13 cellular contexts compared by ENCODE assay signal in the genomic region with DNA sequence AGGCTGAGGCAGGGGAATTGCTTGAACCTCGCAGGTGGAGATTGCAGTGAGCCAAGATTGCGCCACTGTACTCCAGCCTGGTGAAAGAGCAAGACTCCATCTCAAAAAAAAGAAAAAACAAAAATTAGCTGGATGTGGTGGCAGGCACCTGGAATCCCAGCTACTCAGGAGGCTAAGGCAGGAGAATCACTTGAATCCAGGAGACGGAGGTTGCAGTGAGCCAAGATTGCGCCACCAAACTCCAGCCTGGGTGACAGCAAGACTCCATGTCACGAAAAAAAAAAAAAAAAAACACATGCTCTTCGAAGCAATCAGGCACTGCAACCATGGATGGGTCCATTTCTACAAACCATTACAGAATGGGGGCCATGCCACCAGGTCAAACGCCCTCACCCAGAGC. TPM values are rescaled to one million over a fixed set of nuclear protein-coding genes. Genes with fewer than 3 reads are reported as not detected.
DNase-seq lines count a peak whose midpoint lies in the region; ATAC-seq, FAIRE-seq and TF ChIP-seq lines count a peak whose summit lies in the region.
"Not testable (repeated sequence)": the region's sequence is repeated elsewhere in the genome, so short reads cannot be mapped to it uniquely, and the experiment has no call there.
"Had no signal": no experiment of that assay in that cellular context is flagged by ENCODE, and none has a peak within 500 bp of the region (broad histone marks: within the 10 kb centered on the region; RNA-seq: fewer than 3 reads in every experiment).

No MANE protein-coding gene starts in this region.

- peak overlapping the region in 5 of 11 experiments; percentile 81 to 87 (median 85); a peak in 4 of 22 replicates for H3K9ac ChIP-seq in BLaER1 treated with 17β-estradiol and CSF1 and Interleukin-3, amounts not matched to agents 10 nM and 100 nM
- H3K9ac ChIP-seq in PC-3 (ENCODE audit: low read length) = peak overlapping the region; percentile 24; the same call in 1 of the 2 replicates
- peak overlapping the region; percentile 91; a peak in 3 of 4 replicates for H3K9ac ChIP-seq in K562 (ENCODE audit: insufficient read depth in 1 of 2, low read depth in 2 of 2, low read length in 2 of 2)

- FAIRE-seq in K562 (lab: Jason Lieb, UNC) = not testable (repeated sequence)

- H4K20me1 ChIP-seq in BLaER1 treated with 17β-estradiol and CSF1 and Interleukin-3, amounts not matched to agents 10 nM and 100 nM = peaks cover 0 to 53% (median 15%) of the 10 kb centered on the region in 11 experiments; a peak in 15 of 22 replicates
- H4K20me1 ChIP-seq in PC-3 (ENCODE audit: low read length); K562 (replicated peaks; ENCODE audit: control insufficient read depth, insufficient read depth, low read length): not testable (repeated sequence)

- TF ChIP-seq EP300 in K562 (IDR thresholded peaks at IDR 0.05; ENCODE audit: low read length) = not testable (repeated sequence)

- TF ChIP-seq CTCF in PC-3 (conservative IDR thresholded peaks at IDR 0.05; ENCODE audit: low read depth, low read length); activated CD8-positive, alpha-beta T cell treated with anti-CD3 and anti-CD28 coated beads for 36 hours (IDR thresholded peaks at IDR 0.05); K562 (IDR thresholded peaks at IDR 0.05 in 2 of 3, conservative IDR thresholded peaks at IDR 0.05 in 1 of 3; ENCODE audit: insufficient read depth in 2 of 3, low read depth in 1 of 3, low read length in 3 of 3); right atrium auricular region (IDR thresholded peaks at IDR 0.05); lower lobe of right lung (IDR thresholded peaks at IDR 0.05); vagina (IDR thresholded peaks at IDR 0.05): not testable (repeated sequence)

- TF ChIP-seq POLR2A in K562 (conservative IDR thresholded peaks at IDR 0.05); vagina (IDR thresholded peaks at IDR 0.05): not testable (repeated sequence)

- ATAC-seq in PC-3; activated CD8-positive, alpha-beta T cell treated with anti-CD3 and anti-CD28 coated beads for 36 hours; K562; lower lobe of right lung; stimulated activated naive B cell treated with anti-CD40 and anti-IgM and Interleukin-4, amounts not matched to agents 10 μg/mL and 1 μg/mL and 100 μg/mL, for 72 hours (replicated peaks): not testable (repeated sequence)

- not testable (repeated sequence) for H3K9me2 ChIP-seq in PC-3 (replicated peaks; ENCODE audit: low read length)

- not testable (repeated sequence) for H3K4me3 ChIP-seq in BLaER1 treated with 17β-estradiol and CSF1 and Interleukin-3, amounts not matched to agents 10 nM and 100 nM; K562; right atrium auricular region; lower lobe of right lung; vagina
- H3K4me3 ChIP-seq in PC-3 (ENCODE audit: low read length) = peak overlapping the region; percentile 39; the same call in 1 of the 2 replicates

- not testable (repeated sequence) for DNase-seq in PC-3; activated CD8-positive, alpha-beta T cell treated with anti-CD3 and anti-CD28 coated beads for 36 hours; K562 (ENCODE audit: extremely low read depth in 1 of 4, low spot score in 3 of 4); right atrium auricular region (ENCODE audit: low spot score); lower lobe of right lung; stimulated activated naive B cell treated with anti-CD40 and anti-IgM and Interleukin-4, amounts not matched to agents 10 μg/mL and 1 μg/mL and 100 μg/mL, for 72 hours; vagina (ENCODE audit: extremely low spot score in 2 of 2)

- not testable (repeated sequence) for H3F3A ChIP-seq in PC-3 (ENCODE audit: low read length, unreplicated experiment)

- WGBS in K562 (ENCODE audit: insufficient coverage, low coverage, missing lambda C conversion rate) = 100% methylated on average over 1 of the region's 7 CpGs

- in situ Hi-C loops in K562 (cut with MboI) = loop anchor here (25.0 kb wide), 1 partner anchor 378 kb away; no protein-coding TSS in a partner anchor

- H3K4me2 ChIP-seq in BLaER1 treated with 17β-estradiol and CSF1 and Interleukin-3, amounts not matched to agents 10 nM and 100 nM = peak overlapping the region in 3 of 11 experiments; percentile 70 to 90 (median 83); a peak in 3 of 22 replicates
- H3K4me2 ChIP-seq in PC-3 (ENCODE audit: low read length) = peak overlapping the region; percentile 77
- not testable (repeated sequence) for H3K4me2 ChIP-seq in K562 (ENCODE audit: insufficient read depth, low read length)

- H3K9me1 ChIP-seq in K562 (ENCODE audit: control insufficient read depth, insufficient read depth, low read length) = not testable (repeated sequence)

- POLR2A ChIA-PET in PC-3 (lab: Charles Lee; ENCODE audit: unreplicated experiment) (interaction anchor here (0.7 kb wide), 1 partner anchor 173 kb away, joined by 3 read pairs; no protein-coding TSS in a partner anchor), K562 (lab: Yijun Ruan, JAX) (interaction anchor here (0.6 to 1.5 kb wide), 5 partner anchors 11 to 171 kb away, joined by 3 to 8 read pairs (median 3); partner anchors contain the start of gene ATP6AP1)
- POLR2A ChIA-PET in activated CD8-positive, alpha-beta T cell treated with anti-CD3 and anti-CD28 coated beads for 36 hours (lab: Charles Lee) = interaction anchor here (1.1 to 1.2 kb wide), 2 partner anchors 8 to 53 kb away, joined by 3 read pairs; no protein-coding TSS in a partner anchor

- H3K4me1 ChIP-seq in BLaER1 treated with 17β-estradiol and CSF1 and Interleukin-3, amounts not matched to agents 10 nM and 100 nM = peaks cover 38 to 64% (median 48%) of the 10 kb centered on the region in 10 experiments
- H3K4me1 ChIP-seq in PC-3 (ENCODE audit: insufficient read depth, low read length) (peaks cover 43% of the 10 kb centered on the region), K562 (replicated peaks in 1 of 2; ENCODE audit: control insufficient read depth in 2 of 2, insufficient read depth in 2 of 2, low read length in 2 of 2) (peaks cover 37 to 45% of the 10 kb centered on the region in 2 experiments), right atrium auricular region (peaks cover 0 to 30% of the 10 kb centered on the region in 2 donors), lower lobe of right lung (peaks cover 39% of the 10 kb centered on the region), vagina (peaks cover 35% of the 10 kb centered on the region)

- CTCF ChIA-PET in PC-3 (lab: Charles Lee) = interaction anchor here (0.7 kb wide), 1 partner anchor 35 kb away, joined by 9 read pairs; no protein-coding TSS in a partner anchor
- CTCF ChIA-PET in activated CD8-positive, alpha-beta T cell treated with anti-CD3 and anti-CD28 coated beads for 36 hours (lab: Charles Lee) = interaction anchor here (1.4 kb wide), 1 partner anchor 167 kb away, joined by 3 read pairs; no protein-coding TSS in a partner anchor
- CTCF ChIA-PET in K562 (lab: Yijun Ruan, JAX; ENCODE audit: low intra/inter-chr PET ratio) = interaction anchor here (0.6 kb wide), 1 partner anchor 165 kb away, joined by 3 read pairs; no protein-coding TSS in a partner anchor

- intact Hi-C loops in PC-3 (cut with micrococcal nuclease); activated CD8-positive, alpha-beta T cell treated with anti-CD3 and anti-CD28 coated beads for 36 hours (cut with micrococcal nuclease); K562 (cut with micrococcal nuclease); lower lobe of right lung (cut with DNase I); vagina (cut with DNase I): not testable (repeated sequence)

- peak overlapping the region in 8 of 11 experiments; percentile 86 to 98 (median 96); a peak in 14 of 22 replicates for H3K27ac ChIP-seq in BLaER1 treated with 17β-estradiol and CSF1 and Interleukin-3, amounts not matched to agents 10 nM and 100 nM
- H3K27ac ChIP-seq in PC-3 (ENCODE audit: low read length) (peak overlapping the region; percentile 96), K562 (ENCODE audit: extremely low read depth, low read depth, low read length) (peak overlapping the region; percentile 94; the same call in 2 of the 3 replicates), right atrium auricular region (peak overlapping the region; percentile 76 to 88), lower lobe of right lung (peak overlapping the region; percentile 78), vagina (peak overlapping the region; percentile 81)

- peaks cover 46% of the 10 kb centered on the region for H3K4me1 Mint-ChIP-seq in activated CD8-positive, alpha-beta T cell treated with anti-CD3 and anti-CD28 coated beads for 36 hours (ENCODE audit: low read depth)
- peaks cover 27 to 49% of the 10 kb centered on the region in 2 donors for H3K4me1 Mint-ChIP-seq in stimulated activated naive B cell treated with anti-CD40 and anti-IgM and Interleukin-4, amounts not matched to agents 10 μg/mL and 1 μg/mL and 100 μg/mL, for 72 hours

- H2AFZ ChIP-seq in PC-3 (ENCODE audit: low read length); K562 (ENCODE audit: low read depth, low read length): not testable (repeated sequence)

- H3K36me3 ChIP-seq in BLaER1 treated with 17β-estradiol and CSF1 and Interleukin-3, amounts not matched to agents 10 nM and 100 nM = peaks cover 6 to 38% (median 16%) of the 10 kb centered on the region in 11 experiments; a peak in 17 of 22 replicates
- H3K36me3 ChIP-seq in PC-3 (ENCODE audit: low read depth, low read length); right atrium auricular region; lower lobe of right lung; vagina: not testable (repeated sequence)
- H3K36me3 ChIP-seq in K562 (ENCODE audit: control insufficient read depth, insufficient read depth, low read length) = peaks cover 68% of the 10 kb centered on the region

- H3K9me3 Mint-ChIP-seq in activated CD8-positive, alpha-beta T cell treated with anti-CD3 and anti-CD28 coated beads for 36 hours; stimulated activated naive B cell treated with anti-CD40 and anti-IgM and Interleukin-4, amounts not matched to agents 10 μg/mL and 1 μg/mL and 100 μg/mL, for 72 hours: not testable (repeated sequence)

- not testable (repeated sequence) for H3K4me3 Mint-ChIP-seq in activated CD8-positive, alpha-beta T cell treated with anti-CD3 and anti-CD28 coated beads for 36 hours; stimulated activated naive B cell treated with anti-CD40 and anti-IgM and Interleukin-4, amounts not matched to agents 10 μg/mL and 1 μg/mL and 100 μg/mL, for 72 hours

- peak overlapping the region; percentile 34 for H3K27ac Mint-ChIP-seq in activated CD8-positive, alpha-beta T cell treated with anti-CD3 and anti-CD28 coated beads for 36 hours
- peak overlapping the region; percentile 69 for H3K27ac Mint-ChIP-seq in stimulated activated naive B cell treated with anti-CD40 and anti-IgM and Interleukin-4, amounts not matched to agents 10 μg/mL and 1 μg/mL and 100 μg/mL, for 72 hours

- H3K79me2 ChIP-seq in PC-3 (ENCODE audit: low read length) (peaks cover 62% of the 10 kb centered on the region), K562 (ENCODE audit: control insufficient read depth, insufficient read depth, low read length) (peaks cover 65% of the 10 kb centered on the region)

- BruUV-seq in PC-3 (replicated peaks; lab: Mats Ljungman, UMichigan); K562 (replicated peaks; lab: Mats Ljungman, UMichigan): not testable (repeated sequence)

- H3K27me3 Mint-ChIP-seq in activated CD8-positive, alpha-beta T cell treated with anti-CD3 and anti-CD28 coated beads for 36 hours; stimulated activated naive B cell treated with anti-CD40 and anti-IgM and Interleukin-4, amounts not matched to agents 10 μg/mL and 1 μg/mL and 100 μg/mL, for 72 hours: not testable (repeated sequence)

- TF ChIP-seq RAD21 in K562 (CRISPR knock-in tag; conservative IDR thresholded peaks at IDR 0.05 in 1 of 2, IDR thresholded peaks at IDR 0.05 in 1 of 2) = not testable (repeated sequence)

- H3K9me3 ChIP-seq in BLaER1 treated with 17β-estradiol and CSF1 and Interleukin-3, amounts not matched to agents 10 nM and 100 nM (replicated peaks in 1 of 11); PC-3 (ENCODE audit: low read length); K562 (replicated peaks; ENCODE audit: control insufficient read depth, insufficient read depth, low read depth, low read length); right atrium auricular region; lower lobe of right lung; vagina: not testable (repeated sequence)

- peaks cover 65 to 100% (median 97%) of the 10 kb centered on the region in 11 experiments for H3K27me3 ChIP-seq in BLaER1 treated with 17β-estradiol and CSF1 and Interleukin-3, amounts not matched to agents 10 nM and 100 nM
- H3K27me3 ChIP-seq in PC-3 (ENCODE audit: low read length); K562 (ENCODE audit: control insufficient read depth in 2 of 2, insufficient read depth in 2 of 2, low read length in 2 of 2); right atrium auricular region; lower lobe of right lung (ENCODE audit: low read depth); vagina: not testable (repeated sequence)

- peaks cover 28% of the 10 kb centered on the region for H3K36me3 Mint-ChIP-seq in activated CD8-positive, alpha-beta T cell treated with anti-CD3 and anti-CD28 coated beads for 36 hours (ENCODE audit: low read depth)
- H3K36me3 Mint-ChIP-seq in stimulated activated naive B cell treated with anti-CD40 and anti-IgM and Interleukin-4, amounts not matched to agents 10 μg/mL and 1 μg/mL and 100 μg/mL, for 72 hours = peaks cover 21 to 31% of the 10 kb centered on the region in 2 donors

RNA-seq across cellular contexts. Expression of gene G6PD, which starts 6.3 kb away (rescaled TPM):
- total RNA-seq in PC-3 (2014; rRNA removed) (121 and 147 TPM in 2 replicates), K562 (2014; rRNA removed) (80.2 and 104 TPM in 2 replicates), K562 (2014; rRNA removed; fragmentation: Illumina TruSeq; extraction: Trizol) (28.7 and 44.7 TPM in 2 replicates), K562 (2015; rRNA removed; fragmentation: Illumina TruSeq; extraction: Trizol) (66.4 and 73.6 TPM in 2 replicates), K562 (2021) (205 and 212 TPM in 2 replicates), right atrium auricular region (10 to 100 TPM; 14.9 to 42.2 TPM), lower lobe of right lung (80.2 TPM), vagina (86.4 TPM)
- 10 to 100 TPM; 88.4 to 92.5 TPM for total RNA-seq in activated CD8-positive, alpha-beta T cell treated with anti-CD3 and anti-CD28 coated beads for 36 hours
- 99.3 and 369 TPM in 2 replicates for total RNA-seq in K562 (2011; cell fraction: chromatin; rRNA removed; ENCODE audit: low replicate concordance)
- 201 and 212 TPM in 2 replicates for total RNA-seq in K562 (2011; cell fraction: nucleolus; rRNA removed)
- 122 and 126 TPM in 2 replicates for total RNA-seq in K562 (2011; cell fraction: nucleoplasm; rRNA removed)
- polyA plus RNA-seq in K562 (2011; rRNA removed) (44.6 and 133 TPM in 2 replicates), K562 (2014; fragmentation: Illumina TruSeq; extraction: Trizol) (222 and 260 TPM in 2 replicates), K562 (2014; fragmentation: Nextera tagmentation; extraction: Ambion mirVana) (10 to 100 TPM in 1 of 2 experiments, 1 to 10 TPM in 1; 2.9 to 18.3 TPM), K562 (2014; rRNA removed) (86.3 and 104 TPM in 2 replicates)
- 69.2 and 84.8 TPM in 2 replicates for polyA plus RNA-seq in K562 (2011; cell fraction: cytosol; rRNA removed)
- 266 and 292 TPM in 2 replicates for polyA plus RNA-seq in K562 (2011; cell fraction: nucleus; rRNA removed)
- polyA plus RNA-seq in K562 (2012) = 217 and 238 TPM in 2 replicates
- 39.7 and 47.5 TPM in 2 replicates for polyA minus RNA-seq in K562 (2011; rRNA and poly(A)+ RNA removed)
- polyA minus RNA-seq in K562 (2011; cell fraction: cytosol; rRNA and poly(A)+ RNA removed) = 94.5 and 147 TPM in 2 replicates
- polyA minus RNA-seq in K562 (2011; cell fraction: nucleus; rRNA and poly(A)+ RNA removed) = 96.3 and 128 TPM in 2 replicates

RNA-seq across cellular contexts. Expression of gene IKBKG, which starts 7.1 kb away (rescaled TPM):
- total RNA-seq in PC-3 (2014; rRNA removed) (34.3 and 39.6 TPM in 2 replicates), K562 (2014; rRNA removed) (28.2 and 45.3 TPM in 2 replicates), K562 (2014; rRNA removed; fragmentation: Illumina TruSeq; extraction: Trizol) (6.8 and 10.6 TPM in 2 replicates), K562 (2015; rRNA removed; fragmentation: Illumina TruSeq; extraction: Trizol) (21.9 and 22.2 TPM in 2 replicates), K562 (2021) (46.2 and 51.8 TPM in 2 replicates), right atrium auricular region (1 to 10 TPM; 7.2 to 9.0 TPM), lower lobe of right lung (31.4 TPM), vagina (11.8 TPM)
- 10 to 100 TPM; 34.4 to 40.6 TPM for total RNA-seq in activated CD8-positive, alpha-beta T cell treated with anti-CD3 and anti-CD28 coated beads for 36 hours
- 24.9 and 66.1 TPM in 2 replicates for total RNA-seq in K562 (2011; cell fraction: chromatin; rRNA removed; ENCODE audit: low replicate concordance)
- 52.9 and 57.4 TPM in 2 replicates for total RNA-seq in K562 (2011; cell fraction: nucleolus; rRNA removed)
- total RNA-seq in K562 (2011; cell fraction: nucleoplasm; rRNA removed) = 30.5 and 36.4 TPM in 2 replicates
- polyA plus RNA-seq in K562 (2011; rRNA removed) (23.4 and 29.9 TPM in 2 replicates), K562 (2014; fragmentation: Illumina TruSeq; extraction: Trizol) (18.6 and 29.3 TPM in 2 replicates), K562 (2014; fragmentation: Nextera tagmentation; extraction: Ambion mirVana) (under 1 TPM; 0.68 to 0.99 TPM), K562 (2014; rRNA removed) (52.9 and 60.0 TPM in 2 replicates)
- 34.4 and 69.6 TPM in 2 replicates for polyA plus RNA-seq in K562 (2011; cell fraction: cytosol; rRNA removed)
- polyA plus RNA-seq in K562 (2011; cell fraction: nucleus; rRNA removed) = 90.6 and 112 TPM in 2 replicates
- 32.7 and 39.8 TPM in 2 replicates for polyA plus RNA-seq in K562 (2012)
- 4.2 and 5.7 TPM in 2 replicates for polyA minus RNA-seq in K562 (2011; rRNA and poly(A)+ RNA removed)
- 16.6 and 19.2 TPM in 2 replicates for polyA minus RNA-seq in K562 (2011; cell fraction: cytosol; rRNA and poly(A)+ RNA removed)
- 19.4 and 22.9 TPM in 2 replicates for polyA minus RNA-seq in K562 (2011; cell fraction: nucleus; rRNA and poly(A)+ RNA removed)

RNA-seq across cellular contexts. Expression of gene FAM3A, which starts 24.3 kb away (rescaled TPM):
- total RNA-seq in PC-3 (2014; rRNA removed) (69.2 and 88.0 TPM in 2 replicates), K562 (2014; rRNA removed) (53.3 and 67.6 TPM in 2 replicates), K562 (2014; rRNA removed; fragmentation: Illumina TruSeq; extraction: Trizol) (6.6 and 10.0 TPM in 2 replicates), K562 (2015; rRNA removed; fragmentation: Illumina TruSeq; extraction: Trizol) (27.0 and 32.3 TPM in 2 replicates), K562 (2021) (68.9 and 70.6 TPM in 2 replicates), right atrium auricular region (10 to 100 TPM; 47.1 to 61.2 TPM), lower lobe of right lung (39.7 TPM), vagina (59.9 TPM)
- total RNA-seq in activated CD8-positive, alpha-beta T cell treated with anti-CD3 and anti-CD28 coated beads for 36 hours = 10 to 100 TPM; 27.9 to 31.9 TPM
- total RNA-seq in K562 (2011; cell fraction: chromatin; rRNA removed; ENCODE audit: low replicate concordance) = 62.3 and 136 TPM in 2 replicates
- total RNA-seq in K562 (2011; cell fraction: nucleolus; rRNA removed) = 135 and 139 TPM in 2 replicates
- total RNA-seq in K562 (2011; cell fraction: nucleoplasm; rRNA removed) = 84.9 and 88.7 TPM in 2 replicates
- polyA plus RNA-seq in K562 (2011; rRNA removed) (29.2 and 44.1 TPM in 2 replicates), K562 (2014; fragmentation: Illumina TruSeq; extraction: Trizol) (24.2 and 44.9 TPM in 2 replicates), K562 (2014; fragmentation: Nextera tagmentation; extraction: Ambion mirVana) (1 to 10 TPM in 1 of 2 experiments, under 1 TPM in 1; 0.75 to 1.8 TPM), K562 (2014; rRNA removed) (62.9 and 66.7 TPM in 2 replicates)
- 45.6 and 88.5 TPM in 2 replicates for polyA plus RNA-seq in K562 (2011; cell fraction: cytosol; rRNA removed)
- 159 and 221 TPM in 2 replicates for polyA plus RNA-seq in K562 (2011; cell fraction: nucleus; rRNA removed)
- 47.8 and 77.3 TPM in 2 replicates for polyA plus RNA-seq in K562 (2012)
- polyA minus RNA-seq in K562 (2011; rRNA and poly(A)+ RNA removed) = 7.6 and 13.4 TPM in 2 replicates
- polyA minus RNA-seq in K562 (2011; cell fraction: cytosol; rRNA and poly(A)+ RNA removed) = 25.1 and 30.7 TPM in 2 replicates
- 25.2 and 34.2 TPM in 2 replicates for polyA minus RNA-seq in K562 (2011; cell fraction: nucleus; rRNA and poly(A)+ RNA removed)

RNA-seq across cellular contexts. Expression of gene CTAG1A, which starts 44.6 kb away (rescaled TPM):
- total RNA-seq in PC-3 (2014; rRNA removed) = not detected in 2 replicates
- not detected for total RNA-seq in activated CD8-positive, alpha-beta T cell treated with anti-CD3 and anti-CD28 coated beads for 36 hours
- total RNA-seq in K562 (2011; cell fraction: chromatin; rRNA removed; ENCODE audit: low replicate concordance) = not detected in 2 replicates
- not detected in 2 replicates for total RNA-seq in K562 (2011; cell fraction: nucleolus; rRNA removed)
- not detected in 2 replicates for total RNA-seq in K562 (2011; cell fraction: nucleoplasm; rRNA removed)
- 0.32 TPM in 1 of 2 replicates, not detected in the other for total RNA-seq in K562 (2014; rRNA removed)
- not detected in 2 replicates for total RNA-seq in K562 (2014; rRNA removed; fragmentation: Illumina TruSeq; extraction: Trizol)
- not detected in 2 replicates for total RNA-seq in K562 (2015; rRNA removed; fragmentation: Illumina TruSeq; extraction: Trizol)
- total RNA-seq in K562 (2021) = not detected in 2 replicates
- polyA plus RNA-seq in K562 (2011; rRNA removed) = 0.12 TPM in 1 of 2 replicates, not detected in the other
- not detected in 2 replicates for polyA plus RNA-seq in K562 (2011; cell fraction: cytosol; rRNA removed)
- polyA plus RNA-seq in K562 (2011; cell fraction: nucleus; rRNA removed) = not detected in 2 replicates
- not detected in 2 replicates for polyA plus RNA-seq in K562 (2012)
- not detected in 2 replicates for polyA plus RNA-seq in K562 (2014; fragmentation: Illumina TruSeq; extraction: Trizol)
- not detected for polyA plus RNA-seq in K562 (2014; fragmentation: Nextera tagmentation; extraction: Ambion mirVana)
- polyA plus RNA-seq in K562 (2014; rRNA removed) = not detected in 2 replicates
- not detected in 2 replicates for polyA minus RNA-seq in K562 (2011; rRNA and poly(A)+ RNA removed)
- polyA minus RNA-seq in K562 (2011; cell fraction: cytosol; rRNA and poly(A)+ RNA removed) = not detected in 2 replicates
- not detected in 2 replicates for polyA minus RNA-seq in K562 (2011; cell fraction: nucleus; rRNA and poly(A)+ RNA removed)
- not detected for total RNA-seq in right atrium auricular region
- total RNA-seq in lower lobe of right lung = not detected
- not detected for total RNA-seq in vagina
- total RNA-seq: A172; CD8-positive, alpha-beta memory T cell; GM23248; HT-29 had no signal
- polyA plus RNA-seq: BJ; CD8-positive, alpha-beta memory T cell; GM23248 had no signal

RNA-seq across cellular contexts. Expression of gene SLC10A3, which starts 49.9 kb away (rescaled TPM):
- total RNA-seq in PC-3 (2014; rRNA removed) = 42.1 and 50.6 TPM in 2 replicates
- total RNA-seq in activated CD8-positive, alpha-beta T cell treated with anti-CD3 and anti-CD28 coated beads for 36 hours = 10 to 100 TPM; 13.2 to 14.1 TPM
- total RNA-seq in K562 (2011; cell fraction: chromatin; rRNA removed; ENCODE audit: low replicate concordance) = 11.1 and 43.4 TPM in 2 replicates
- 58.4 and 62.9 TPM in 2 replicates for total RNA-seq in K562 (2011; cell fraction: nucleolus; rRNA removed)
- 27.9 and 31.5 TPM in 2 replicates for total RNA-seq in K562 (2011; cell fraction: nucleoplasm; rRNA removed)
- 21.7 and 28.6 TPM in 2 replicates for total RNA-seq in K562 (2014; rRNA removed)
- 5.5 and 9.6 TPM in 2 replicates for total RNA-seq in K562 (2014; rRNA removed; fragmentation: Illumina TruSeq; extraction: Trizol)
- total RNA-seq in K562 (2015; rRNA removed; fragmentation: Illumina TruSeq; extraction: Trizol) = 19.7 and 20.7 TPM in 2 replicates
- 30.6 and 31.6 TPM in 2 replicates for total RNA-seq in K562 (2021)
- 10.7 and 15.1 TPM in 2 replicates for polyA plus RNA-seq in K562 (2011; rRNA removed)
- polyA plus RNA-seq in K562 (2011; cell fraction: cytosol; rRNA removed) = 16.7 and 48.0 TPM in 2 replicates
- 25.2 and 42.1 TPM in 2 replicates for polyA plus RNA-seq in K562 (2011; cell fraction: nucleus; rRNA removed)
- 32.7 and 34.9 TPM in 2 replicates for polyA plus RNA-seq in K562 (2012)
- 16.7 and 33.1 TPM in 2 replicates for polyA plus RNA-seq in K562 (2014; fragmentation: Illumina TruSeq; extraction: Trizol)
- polyA plus RNA-seq in K562 (2014; fragmentation: Nextera tagmentation; extraction: Ambion mirVana) = 1 to 10 TPM; 5.2 to 6.0 TPM
- polyA plus RNA-seq in K562 (2014; rRNA removed) = 26.2 and 33.4 TPM in 2 replicates
- 4.8 and 7.1 TPM in 2 replicates for polyA minus RNA-seq in K562 (2011; rRNA and poly(A)+ RNA removed)
- polyA minus RNA-seq in K562 (2011; cell fraction: cytosol; rRNA and poly(A)+ RNA removed) = 14.8 and 15.9 TPM in 2 replicates
- 13.5 and 16.4 TPM in 2 replicates for polyA minus RNA-seq in K562 (2011; cell fraction: nucleus; rRNA and poly(A)+ RNA removed)
- 10 to 100 TPM; 22.2 to 22.9 TPM for total RNA-seq in right atrium auricular region
- total RNA-seq in lower lobe of right lung = 20.2 TPM
- total RNA-seq in vagina = 28.2 TPM
